Comparison of ENCODE assay signal across 20 cellular contexts in the genomic region with DNA sequence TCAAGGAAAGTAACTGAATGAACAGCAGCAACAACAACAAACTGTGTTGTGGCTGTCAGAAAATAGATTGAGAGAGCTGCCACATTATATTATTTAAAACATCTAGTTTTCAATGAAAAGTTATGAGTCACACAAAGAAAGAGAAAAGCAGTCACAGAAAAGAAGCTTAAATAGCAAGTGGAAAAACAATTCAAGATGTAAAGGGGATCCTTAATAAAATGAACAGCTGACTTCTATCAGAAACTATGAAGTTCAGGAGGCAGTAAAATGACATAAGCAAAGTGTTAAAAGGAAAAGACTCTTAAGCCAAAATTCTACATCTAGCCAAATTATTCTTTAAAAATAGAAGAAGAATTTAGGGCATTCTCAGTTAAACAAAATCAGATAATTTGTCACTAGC. TPM values are rescaled to one million over a fixed set of nuclear protein-coding genes. Genes with fewer than 3 reads are reported as not detected.
"Had no signal": no experiment of that assay in that cellular context is flagged by ENCODE, and none has a peak within 500 bp of the region (broad histone marks: within the 10 kb centered on the region; RNA-seq: fewer than 3 reads in every experiment).

No MANE protein-coding gene starts in this region.

- H3K27ac ChIP-seq: tibial nerve, VCaP had no signal

- H3K4me2 ChIP-seq: SK-N-SH had no signal

- DNase-seq: activated CD4-positive, alpha-beta memory T cell treated with anti-CD3 and anti-CD28 coated beads, Interleukin-2, amount 10 ng/mL, durations not matched to agents 7 days and 5 days; activated CD4-positive, alpha-beta T cell treated with anti-CD3 and anti-CD28 coated beads, Interleukin-2, amount 10 ng/mL, durations not matched to agents 24 days and 14 days; activated effector memory CD4-positive, alpha-beta T cell treated with anti-CD3 and anti-CD28 coated beads, Interleukin-2, amount 50 U/mL, for 16 hours; activated naive CD4-positive, alpha-beta T cell treated with anti-CD3 and anti-CD28 coated beads, Interleukin-2, amount 10 ng/mL, durations not matched to agents 7 days and 5 days; activated T-cell treated with anti-CD3 and anti-CD28 coated beads, Interleukin-2, amount 50 U/mL, for 72 hours; cortex of kidney; erythroblast; head of caudate nucleus; islet precursor cell; left colon; mammary epithelial cell; midbrain; natural killer cell; SK-N-SH; stimulated activated CD4-positive, alpha-beta T cell treated with anti-CD3 and anti-CD28 coated beads, Interleukin-12 subunit alpha, Interleukin-12 subunit beta, amount 100 ng/mL, for 4 hours had no signal

- H3K9me2 ChIP-seq: SK-N-SH had no signal

- H3K36me3 ChIP-seq: tibial nerve had no signal

- ATAC-seq: activated CD4-positive, CD25-positive, alpha-beta regulatory T cell treated with anti-CD3 and anti-CD28 coated beads, Interleukin-2, amount 50 U/mL, for 24 hours; activated T-cell treated with anti-CD3 and anti-CD28 coated beads, Interleukin-2, amount 50 U/mL, for 72 hours; left colon; natural killer cell had no signal

- H3K9ac ChIP-seq: SK-N-SH had no signal

- H3K9me3 ChIP-seq: SK-N-SH, tibial nerve had no signal

RNA-seq across cellular contexts. Expression of gene CLEC14A, which starts 5.6 kb away (rescaled TPM):
- total RNA-seq: activated CD4-positive, alpha-beta memory T cell treated with anti-CD3 and anti-CD28 coated beads, Interleukin-2, amount 10 ng/mL, durations not matched to agents 7 days and 5 days; activated CD4-positive, alpha-beta T cell treated with anti-CD3 and anti-CD28 coated beads, Interleukin-2, amount 10 ng/mL, durations not matched to agents 24 days and 14 days; activated T-cell treated with anti-CD3 and anti-CD28 coated beads, Interleukin-2, amount 50 U/mL, for 72 hours; mammary epithelial cell; natural killer cell; osteoblast; T-helper 2 cell treated with Interferon-gamma antibody and Interleukin-4, amounts not matched to agents 100 ng/mL and 5 ng/mL, for 36 hours had no signal

RNA-seq across cellular contexts. Expression of gene SSTR1, which starts 42.6 kb away (rescaled TPM):
- total RNA-seq: activated CD4-positive, alpha-beta memory T cell treated with anti-CD3 and anti-CD28 coated beads, Interleukin-2, amount 10 ng/mL, durations not matched to agents 7 days and 5 days; activated CD4-positive, alpha-beta T cell treated with anti-CD3 and anti-CD28 coated beads, Interleukin-2, amount 10 ng/mL, durations not matched to agents 24 days and 14 days; activated T-cell treated with anti-CD3 and anti-CD28 coated beads, Interleukin-2, amount 50 U/mL, for 72 hours; natural killer cell; T-helper 2 cell treated with Interferon-gamma antibody and Interleukin-4, amounts not matched to agents 100 ng/mL and 5 ng/mL, for 36 hours had no signal
